Comparison of ENCODE assay signal across 20 cellular contexts in genomic region chr6:108363756-108364356, GRCh38.
DNase-seq lines count a peak whose midpoint lies in the region; ATAC-seq, FAIRE-seq and TF ChIP-seq lines count a peak whose summit lies in the region.
"Had no signal": no experiment of that assay in that cellular context is flagged by ENCODE, and none has a peak within 500 bp of the region (broad histone marks: within the 10 kb centered on the region; RNA-seq: fewer than 3 reads in every experiment).

No MANE protein-coding gene starts in this region.

- no peaks in the 10 kb centered on the region for H3K27me3 ChIP-seq in liver (ENCODE audit: control insufficient read depth in 4 of 4, insufficient read depth in 4 of 4, low read length in 3 of 4)
- H3K27me3 ChIP-seq in HepG2 (ENCODE audit: control insufficient read depth in 1 of 2, insufficient read depth in 2 of 2, low read length in 2 of 2): no peaks in the 10 kb centered on the region
- H3K27me3 ChIP-seq in left lung: no peaks in the 10 kb centered on the region

- no peak overlapping the region for H3K4me3 Mint-ChIP-seq in activated T-helper 17 cell treated with anti-CD3 and anti-CD28 coated beads, Interleukin-2, amount 50 U/mL, for 72 hours
- H3K4me3 Mint-ChIP-seq: activated T-cell treated with anti-CD3 and anti-CD28 coated beads, Interleukin-2, amount 50 U/mL, for 24 hours; naive B cell had no signal

- POLR2A ChIA-PET in HepG2 (lab: Yijun Ruan, JAX): interaction anchor here (0.6 kb wide), 1 partner anchor 11 kb away, joined by 3 read pairs; no protein-coding TSS in a partner anchor

- no peaks in the 10 kb centered on the region for H4K20me1 ChIP-seq in HepG2 (ENCODE audit: insufficient read depth, low read length)

- H3K27ac Mint-ChIP-seq in activated T-helper 17 cell treated with anti-CD3 and anti-CD28 coated beads, Interleukin-2, amount 50 U/mL, for 72 hours: no peak overlapping the region
- H3K27ac Mint-ChIP-seq: activated T-cell treated with anti-CD3 and anti-CD28 coated beads, Interleukin-2, amount 50 U/mL, for 24 hours; naive B cell had no signal

- no peak for TF ChIP-seq RAD21 in liver (IDR thresholded peaks at IDR 0.05)
- TF ChIP-seq RAD21 in HepG2 (CRISPR knock-in tag; IDR thresholded peaks at IDR 0.05): no peak

- peak overlapping the region; percentile 59 to 88 for H3K9ac ChIP-seq in liver (ENCODE audit: low read depth in 1 of 2, low read length in 2 of 2)
- H3K9ac ChIP-seq in HepG2 (ENCODE audit: insufficient read depth, low read depth, low read length): no peak overlapping the region

- TF ChIP-seq POLR2A in HepG2 (IDR thresholded peaks at IDR 0.05; ENCODE audit: insufficient read depth in 1 of 2, low read depth in 2 of 2, low read length in 2 of 2): no peak

- CTCF ChIA-PET in HepG2 (lab: Yijun Ruan, JAX; ENCODE audit: low intra/inter-chr PET ratio, low total read pairs): no interaction called here

- no peak for TF ChIP-seq EP300 in HepG2 (IDR thresholded peaks at IDR 0.05; ENCODE audit: low read depth in 2 of 2, low read length in 2 of 2)
- TF ChIP-seq EP300 in HepG2 (CRISPR knock-in tag; IDR thresholded peaks at IDR 0.05; ENCODE audit: borderline replicate concordance): no peak

- H3K79me2 ChIP-seq in HepG2 (ENCODE audit: insufficient read depth, low read length): no peaks in the 10 kb centered on the region

- H2AFZ ChIP-seq in HepG2 (ENCODE audit: low read length): no peak overlapping the region

- in situ Hi-C loops in HepG2 (cut with HindIII; ENCODE audit: extremely low pct_ligation_motif_present, low pct_unique_long_range_greater_than_20kb): no loop called here

- H3K4me1 Mint-ChIP-seq in activated T-helper 17 cell treated with anti-CD3 and anti-CD28 coated beads, Interleukin-2, amount 50 U/mL, for 72 hours: no peaks in the 10 kb centered on the region

- H3K9me3 ChIP-seq in liver (ENCODE audit: control insufficient read depth in 4 of 4, low read length in 3 of 4) (no peaks in the 10 kb centered on the region), HepG2 (ENCODE audit: low read length) (no peaks in the 10 kb centered on the region), left lung (no peaks in the 10 kb centered on the region)

- intact Hi-C loops in HepG2 (cut with micrococcal nuclease; ENCODE audit: unreplicated experiment): no loop called here
- intact Hi-C loops in left lung (cut with DNase I): no loop called here

- H3K4me1 ChIP-seq in liver (ENCODE audit: control insufficient read depth in 4 of 4, insufficient read depth in 4 of 4, low read length in 3 of 4) (peaks cover 0 to 32% (median 13%) of the 10 kb centered on the region in 4 donors), HepG2 (ENCODE audit: insufficient read depth, low read length) (peaks cover 16% of the 10 kb centered on the region), left lung (peaks cover 0 to 7% of the 10 kb centered on the region in 2 donors)

- no peak for DNase-seq in HepG2 (ENCODE audit: low spot score)
- DNase-seq in left lung: no peak
- no peak for DNase-seq in DMS114 treated with DMSO at 0.1 percent for 48 hours (lab: John Stamatoyannopoulos, UW; ENCODE audit: unreplicated experiment)
- DNase-seq in mesenteric fat pad (ENCODE audit: low spot score): no peak
- DNase-seq: activated CD4-positive, alpha-beta T cell treated with anti-CD3 and anti-CD28 coated beads for 48 hours; activated T-cell treated with anti-CD3 and anti-CD28 coated beads, Interleukin-2, amount 50 U/mL, for 24 hours; Calu3; erythroblast; GOT3; left cardiac atrium; naive B cell; NCI-H1436; stimulated activated naive CD8-positive, alpha-beta T cell treated with anti-CD3 and anti-CD28 coated beads, Interleukin-15, Interleukin-2, amounts not matched to agents 100 U/mL and 50 U/mL, for 24 hours had no signal

- H3K4me3 ChIP-seq in liver (ENCODE audit: low read depth in 1 of 3, low read length in 3 of 3): peak overlapping the region in 2 of 3 donors; percentile 41 to 54
- H3K4me3 ChIP-seq in HepG2 (replicated peaks in 1 of 3; ENCODE audit: insufficient read depth in 1 of 3, low read depth in 2 of 3, low read length in 3 of 3): no peak overlapping the region
- H3K4me3 ChIP-seq in left lung: peak overlapping the region in 1 of 2 donors; percentile 3
- H3K4me3 ChIP-seq: coronary artery had no signal

- 36% methylated on average over 6 of the region's 6 CpGs for WGBS in liver
- WGBS in HepG2 (ENCODE audit: low lambda C conversion rate): 96% methylated on average over 6 of the region's 6 CpGs

- H3K36me3 ChIP-seq in liver (ENCODE audit: control insufficient read depth in 4 of 4, insufficient read depth in 3 of 4, low read depth in 1 of 4, low read length in 3 of 4) (peaks cover 0 to 2% (median 0%) of the 10 kb centered on the region in 4 donors), HepG2 (replicated peaks in 1 of 2; ENCODE audit: control insufficient read depth in 1 of 2, insufficient read depth in 2 of 2, low read length in 2 of 2) (peaks cover 2 to 12% of the 10 kb centered on the region in 2 experiments; a peak in 3 of 5 replicates), left lung (no peaks in the 10 kb centered on the region)

- ATAC-seq in HepG2 (no peak), left lung (peak; percentile 60), GM18907 (IDR thresholded peaks at IDR 0.05; ENCODE audit: unreplicated experiment) (no peak), GM18502 (IDR thresholded peaks at IDR 0.05; ENCODE audit: poor library complexity, unreplicated experiment) (no peak)
- peak; percentile 39 for ATAC-seq in activated T-helper 17 cell treated with anti-CD3 and anti-CD28 coated beads, Interleukin-2, amount 50 U/mL, for 72 hours (replicated peaks)
- ATAC-seq: left cardiac atrium; sciatic nerve; stimulated activated naive CD8-positive, alpha-beta T cell treated with anti-CD3 and anti-CD28 coated beads, Interleukin-15, Interleukin-2, amounts not matched to agents 100 U/mL and 50 U/mL, for 24 hours had no signal

- TF ChIP-seq CTCF in liver (IDR thresholded peaks at IDR 0.05; ENCODE audit: low read depth, low read length, missing input control): no peak
- TF ChIP-seq CTCF in HepG2 (CRISPR knock-in tag; IDR thresholded peaks at IDR 0.05): no peak
- TF ChIP-seq CTCF in left lung (IDR thresholded peaks at IDR 0.05): no peak

- H3K27ac ChIP-seq in liver (ENCODE audit: low read depth in 1 of 2, low read length in 2 of 2): peak overlapping the region; percentile 17 to 74
- no peak overlapping the region for H3K27ac ChIP-seq in HepG2 (ENCODE audit: extremely low read length, insufficient read depth, low read length)
- no peak overlapping the region for H3K27ac ChIP-seq in left lung
- H3K27ac ChIP-seq: coronary artery had no signal

- H3K27me3 Mint-ChIP-seq in activated T-helper 17 cell treated with anti-CD3 and anti-CD28 coated beads, Interleukin-2, amount 50 U/mL, for 72 hours: no peaks in the 10 kb centered on the region
- H3K27me3 Mint-ChIP-seq: activated T-cell treated with anti-CD3 and anti-CD28 coated beads, Interleukin-2, amount 50 U/mL, for 24 hours; naive B cell had no signal

- H3K36me3 Mint-ChIP-seq in activated T-helper 17 cell treated with anti-CD3 and anti-CD28 coated beads, Interleukin-2, amount 50 U/mL, for 72 hours (ENCODE audit: low read depth): no peaks in the 10 kb centered on the region
- H3K36me3 Mint-ChIP-seq: naive B cell had no signal

- H3K4me2 ChIP-seq in HepG2 (ENCODE audit: low read depth, low read length): no peak overlapping the region

- no peak for FAIRE-seq in HepG2 (lab: Jason Lieb, UNC)
- FAIRE-seq: urothelium cell line had no signal

- no TSS peak for BruUV-seq in HepG2 (replicated peaks; lab: Mats Ljungman, UMichigan)

- no peaks in the 10 kb centered on the region for H3K9me3 Mint-ChIP-seq in activated T-helper 17 cell treated with anti-CD3 and anti-CD28 coated beads, Interleukin-2, amount 50 U/mL, for 72 hours
- H3K9me3 Mint-ChIP-seq: activated T-cell treated with anti-CD3 and anti-CD28 coated beads, Interleukin-2, amount 50 U/mL, for 24 hours; naive B cell had no signal

TF ChIP-seq in liver, 16 proteins besides CTCF, POLR2A, EP300 and RAD21:
- no peak for TF ChIP-seq GABPA (IDR thresholded peaks at IDR 0.05 in 1 of 2, conservative IDR thresholded peaks at IDR 0.05 in 1 of 2)
- TF ChIP-seq HNF4G (IDR thresholded peaks at IDR 0.05): no peak

TF ChIP-seq in HepG2, 621 proteins besides CTCF, POLR2A, EP300 and RAD21:
- TF ChIP-seq NFYB (CRISPR knock-in tag; IDR thresholded peaks at IDR 0.05): no peak

Comparison
In these comparisons a context has a peak if more than half of its experiments do, and no peak if none do; other contexts are left out.
1. H3K27ac ChIP-seq: peak in liver (2 of 2); none in HepG2 (single experiment) and left lung (0 of 2).
2. H3K4me3 ChIP-seq: peak in liver (2 of 3); none in HepG2 (0 of 3).
3. ATAC-seq: peak in activated T-helper 17 cell treated with anti-CD3 and anti-CD28 coated beads, Interleukin-2, amount 50 U/mL, for 72 hours (single experiment) and left lung (single experiment); none in HepG2 (single experiment), GM18907 (single experiment) and GM18502 (single experiment).